23 cellular contexts compared by ENCODE assay signal in the genomic region with DNA sequence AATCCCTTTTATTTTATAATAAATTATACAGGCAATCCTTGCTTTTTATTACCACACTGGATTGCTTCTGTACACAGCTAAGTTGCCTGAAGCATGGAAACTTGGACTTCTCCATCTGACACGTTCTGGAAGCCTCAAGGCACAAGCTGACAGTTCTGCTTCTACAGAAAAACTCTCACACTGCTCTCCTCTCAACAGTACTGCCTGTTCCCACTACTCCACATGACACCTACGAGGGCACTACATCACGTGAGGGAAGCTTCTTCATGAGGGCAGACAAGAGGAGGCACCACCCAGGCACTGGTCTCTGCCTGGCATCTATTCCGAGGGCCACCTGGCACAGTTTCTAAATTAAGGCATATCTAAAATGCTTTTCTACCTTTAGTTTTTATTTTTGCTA. TPM values are rescaled to one million over a fixed set of nuclear protein-coding genes. Genes with fewer than 3 reads are reported as not detected.
DNase-seq lines count a peak whose midpoint lies in the region; ATAC-seq and TF ChIP-seq lines count a peak whose summit lies in the region.
"Had no signal": no experiment of that assay in that cellular context is flagged by ENCODE, and none has a peak within 500 bp of the region (broad histone marks: within the 10 kb centered on the region; RNA-seq: fewer than 3 reads in every experiment).

No MANE protein-coding gene starts in this region.

- no peak overlapping the region for H3K4me3 ChIP-seq in left ventricle myocardium inferior
- H3K4me3 ChIP-seq: SJCRH30 had no signal

- DNase-seq in Right ventricle myocardium inferior (ENCODE audit: missing footprints) (no peak), cardiac septum (ENCODE audit: low spot score) (no peak), SK-MEL-5 (ENCODE audit: low read depth, low spot score) (peak; percentile 71), left ventricle myocardium inferior (no peak), caudate nucleus (lab: John Stamatoyannopoulos, UW) (no peak), GM10248 (ENCODE audit: extremely low spot score) (no peak)
- DNase-seq in activated CD4-positive, alpha-beta T cell treated with anti-CD3 and anti-CD28 coated beads for 48 hours = no peak
- DNase-seq: 8988T, ACHN, Calu3, DND-41, H7, KG1, MM.1S, NCI-H1092, NCI-H1417 treated with DMSO at 0.1 percent for 48 hours, NCI-H1694 treated with DMSO at 0.1 percent for 48 hours, NCI-H2081 treated with DMSO at 0.1 percent for 48 hours, NCI-H2171 treated with DMSO at 0.1 percent for 48 hours, NCI-H345, NCI-H524, NCI-H774, SJCRH30 had no signal

- H3K9me3 ChIP-seq in left ventricle myocardium inferior (replicated peaks) = no peaks in the 10 kb centered on the region
- H3K9me3 ChIP-seq: SJCRH30 had no signal

- peak; percentile 76 for ATAC-seq in Right ventricle myocardium inferior

- no peaks in the 10 kb centered on the region for H3K27me3 ChIP-seq in left ventricle myocardium inferior (ENCODE audit: low read depth)
- H3K27me3 ChIP-seq: SJCRH30 had no signal

- no peaks in the 10 kb centered on the region for H3K36me3 ChIP-seq in left ventricle myocardium inferior

- peak overlapping the region; percentile 49 for H3K27ac ChIP-seq in left ventricle myocardium inferior (replicated peaks)
- no peak overlapping the region for H3K27ac ChIP-seq in caudate nucleus (ENCODE audit: low read depth, low read length)
- H3K27ac ChIP-seq: SJCRH30 had no signal

- TF ChIP-seq CTCF in left ventricle myocardium inferior (IDR thresholded peaks at IDR 0.05; ENCODE audit: borderline replicate concordance) (no peak), GM10248 (IDR thresholded peaks at IDR 0.05; ENCODE audit: control extremely low read depth, extremely low read depth, low read depth, missing control alignments) (no peak)

- intact Hi-C loops in Right ventricle myocardium inferior (cut with DNase I) = no loop called here
- intact Hi-C loops in cardiac septum (cut with DNase I) = no loop called here
- intact Hi-C loops in left ventricle myocardium inferior (cut with micrococcal nuclease) = no loop called here

- peaks cover 26% of the 10 kb centered on the region for H3K4me1 ChIP-seq in left ventricle myocardium inferior

- POLR2A ChIA-PET in GM10248 (lab: Yijun Ruan, JAX) = no interaction called here

- in situ Hi-C loops in SK-MEL-5 (cut with HindIII; ENCODE audit: low pct_unique_long_range_greater_than_20kb, low sequenced_read_pairs) = no loop called here

- CTCF ChIA-PET in GM10248 (lab: Yijun Ruan, JAX) = interaction anchor here (6.9 kb wide), 1 partner anchor 13 kb away, joined by 57 read pairs; no protein-coding TSS in a partner anchor

RNA-seq across cellular contexts. Expression of a gene that starts 16.8 kb away (rescaled TPM):
- total RNA-seq in Right ventricle myocardium inferior (14.3 TPM), cardiac septum (11.9 TPM), left ventricle myocardium inferior (13.6 TPM)
- 23.0 and 23.6 TPM in 2 replicates for total RNA-seq in SK-MEL-5 (2014; rRNA removed; shearing (Covaris generic))
- polyA plus RNA-seq in SK-MEL-5 (2015; cell fraction: cytosol; rRNA removed) = 15.1 and 16.5 TPM in 2 replicates
- 105 and 121 TPM in 2 replicates for polyA plus RNA-seq in SK-MEL-5 (2015; cell fraction: nucleus; rRNA removed)
